6 cellular contexts compared by ENCODE assay signal in the genomic region with DNA sequence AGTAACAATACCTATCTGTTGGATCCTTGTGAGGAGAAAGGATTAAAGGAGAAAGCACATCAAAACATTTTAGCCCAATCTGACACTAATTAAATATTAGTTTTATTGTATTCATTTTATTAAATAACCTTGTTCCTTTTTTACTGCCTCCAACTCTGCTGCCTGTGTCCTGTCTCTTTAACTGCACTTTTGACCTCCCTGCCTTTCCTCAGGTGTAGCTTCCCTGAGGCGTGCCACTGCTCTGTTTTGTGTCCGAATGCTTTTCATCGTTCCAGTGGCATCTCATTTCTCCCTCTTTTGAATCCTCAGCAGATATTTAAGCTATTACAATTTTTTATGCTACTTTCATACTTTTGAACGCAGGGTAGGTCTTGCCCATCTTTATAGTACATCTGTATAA.
"Had no signal": no experiment of that assay in that cellular context is flagged by ENCODE, and none has a peak within 500 bp of the region (broad histone marks: within the 10 kb centered on the region; RNA-seq: fewer than 3 reads in every experiment).

No MANE protein-coding gene starts in this region.

- H3K27me3 Mint-ChIP-seq: IgD-negative memory B cell had no signal

- H3K9me3 Mint-ChIP-seq: IgD-negative memory B cell had no signal

- H3K4me3 Mint-ChIP-seq: IgD-negative memory B cell had no signal

- ATAC-seq: HepG2, K562 had no signal

- H3K27ac Mint-ChIP-seq: IgD-negative memory B cell had no signal

- DNase-seq: IMR-90, KBM-7 had no signal

- H3K4me3 ChIP-seq: K562 had no signal

- H3K27ac ChIP-seq: HL-60 had no signal
